25 cellular contexts compared by ENCODE assay signal in genomic region chr7:15954671-15955354, GRCh38.
A peak's percentile ranks its signal among the peaks of the same experiment; 100 is the strongest.
DNase-seq lines count a peak whose midpoint lies in the region; ATAC-seq, FAIRE-seq and TF ChIP-seq lines count a peak whose summit lies in the region.
"Had no signal": no experiment of that assay in that cellular context is flagged by ENCODE, and none has a peak within 500 bp of the region (broad histone marks: within the 10 kb centered on the region; RNA-seq: fewer than 3 reads in every experiment).

No MANE protein-coding gene starts in this region.

- TF ChIP-seq CTCF in left ventricle myocardium inferior (IDR thresholded peaks at IDR 0.05; ENCODE audit: borderline replicate concordance) = no peak
- TF ChIP-seq CTCF in cardiac fibroblast (IDR thresholded peaks at IDR 0.05; ENCODE audit: low read depth, low read length) = no peak
- TF ChIP-seq CTCF in tibial nerve (IDR thresholded peaks at IDR 0.05) = no peak
- no peak for TF ChIP-seq CTCF in pancreas (IDR thresholded peaks at IDR 0.05)

- ATAC-seq in left ventricle myocardium superior (peak; percentile 65), pancreas (no peak), HG03565 (IDR thresholded peaks at IDR 0.05; ENCODE audit: unreplicated experiment) (no peak), HG02763 (IDR thresholded peaks at IDR 0.05; ENCODE audit: unreplicated experiment) (no peak)
- ATAC-seq: PC-3 had no signal

- H2BK120ac ChIP-seq in mesenchymal stem cell (ENCODE audit: low read depth, low read length) = no peak overlapping the region

- no peak for TF ChIP-seq POLR2A in tibial nerve (IDR thresholded peaks at IDR 0.05)

- H3K14ac ChIP-seq in mesenchymal stem cell (ENCODE audit: low read length in 2 of 2) = no peak overlapping the region

- H3K4me2 ChIP-seq in mesenchymal stem cell (ENCODE audit: low read length, poor library complexity, severe bottlenecking) = no peak overlapping the region
- H3K4me2 ChIP-seq: BLaER1 had no signal

- H3K4me3 ChIP-seq in left ventricle myocardium inferior = no peak overlapping the region
- no peak overlapping the region for H3K4me3 ChIP-seq in cardiac fibroblast (replicated peaks in 1 of 2; ENCODE audit: low read depth in 2 of 2, low read length in 2 of 2)
- H3K4me3 ChIP-seq in mesenchymal stem cell (ENCODE audit: insufficient read depth in 1 of 2, low read depth in 1 of 2, low read length in 2 of 2) = peak overlapping the region in 1 of 2 experiments; percentile 60
- H3K4me3 ChIP-seq in tibial nerve = no peak overlapping the region
- no peak overlapping the region for H3K4me3 ChIP-seq in pancreas
- H3K4me3 ChIP-seq: BLaER1, MG63, SJSA1 had no signal

- H4K8ac ChIP-seq in mesenchymal stem cell (ENCODE audit: low read length) = no peak overlapping the region

- no peak overlapping the region for H3K27ac ChIP-seq in left ventricle myocardium inferior (replicated peaks)
- H3K27ac ChIP-seq in mesenchymal stem cell (ENCODE audit: low read length, poor library complexity, severe bottlenecking) = no peak overlapping the region
- H3K27ac ChIP-seq in tibial nerve = peak overlapping the region in 3 of 4 donors; percentile 5 to 53 (median 45)
- no peak overlapping the region for H3K27ac ChIP-seq in pancreas
- H3K27ac ChIP-seq: BLaER1, SJSA1 had no signal

- H3K18ac ChIP-seq in mesenchymal stem cell (ENCODE audit: low read depth in 1 of 2, low read length in 2 of 2) = no peak overlapping the region

- no peak overlapping the region for H2BK12ac ChIP-seq in mesenchymal stem cell (ENCODE audit: low read length in 2 of 2)

- no peak overlapping the region for H2BK5ac ChIP-seq in mesenchymal stem cell (ENCODE audit: low read depth, low read length, poor library complexity, severe bottlenecking)

- H2AFZ ChIP-seq in mesenchymal stem cell (ENCODE audit: low read depth, low read length) = no peak overlapping the region

- no peak for TF ChIP-seq EP300 in tibial nerve (IDR thresholded peaks at IDR 0.05)

- H3K4me1 ChIP-seq in left ventricle myocardium inferior (no peaks in the 10 kb centered on the region), mesenchymal stem cell (ENCODE audit: control insufficient read depth, insufficient read depth, low read depth, low read length) (no peaks in the 10 kb centered on the region), tibial nerve (no peaks in the 10 kb centered on the region), pancreas (no peaks in the 10 kb centered on the region)
- H3K4me1 ChIP-seq: BLaER1, SJSA1 had no signal

- no peak overlapping the region for H2AK5ac ChIP-seq in mesenchymal stem cell (ENCODE audit: low read length, severe bottlenecking)

- H3K27me3 ChIP-seq in left ventricle myocardium inferior (ENCODE audit: low read depth) = no peaks in the 10 kb centered on the region
- H3K27me3 ChIP-seq in mesenchymal stem cell (ENCODE audit: control insufficient read depth in 1 of 2, insufficient read depth in 1 of 2, low read length in 2 of 2) = no peaks in the 10 kb centered on the region
- H3K27me3 ChIP-seq in tibial nerve = no peaks in the 10 kb centered on the region
- H3K27me3 ChIP-seq in pancreas = no peaks in the 10 kb centered on the region
- H3K27me3 ChIP-seq: BLaER1, MG63, SJSA1 had no signal

- peak overlapping the region; percentile 72 for H3K9ac ChIP-seq in mesenchymal stem cell (ENCODE audit: low read length)
- H3K9ac ChIP-seq: BLaER1 had no signal

- no peak overlapping the region for H2BK15ac ChIP-seq in mesenchymal stem cell (ENCODE audit: low read depth, poor library complexity, severe bottlenecking)

- no peak for FAIRE-seq in pancreas (lab: Jason Lieb, UNC)
- FAIRE-seq: D721Med, GM19239, HTR-8/SVneo had no signal

- H4K91ac ChIP-seq in mesenchymal stem cell (ENCODE audit: low read length) = no peak overlapping the region

- H3K36me3 ChIP-seq in left ventricle myocardium inferior = no peaks in the 10 kb centered on the region
- no peaks in the 10 kb centered on the region for H3K36me3 ChIP-seq in mesenchymal stem cell (ENCODE audit: control insufficient read depth in 1 of 2, insufficient read depth in 2 of 2, low read depth in 1 of 2, low read length in 2 of 2)
- H3K36me3 ChIP-seq in tibial nerve = no peaks in the 10 kb centered on the region
- no peaks in the 10 kb centered on the region for H3K36me3 ChIP-seq in pancreas
- H3K36me3 ChIP-seq: BLaER1, MG63, SJSA1 had no signal

- DNase-seq in left ventricle myocardium superior (no peak), left ventricle myocardium inferior (no peak), cardiac fibroblast (ENCODE audit: low read depth in 2 of 2) (peak; percentile 11 to 49), mesenchymal stem cell (peak; percentile 36), tibial nerve (ENCODE audit: low spot score in 2 of 2) (peak in 1 of 2 donors; percentile 7), pancreas (no peak)
- DNase-seq: CD4-positive, CD25-positive, alpha-beta regulatory T cell; KBM-7; MG63; NCI-H1048; NCI-H1417; NCI-H1694; NCI-H2029 treated with DMSO at 0.1 percent for 48 hours; NCI-H446 treated with DMSO at 0.1 percent for 48 hours; NCI-H526; NCI-H82; NK-92 treated with Interleukin-12 subunit alpha and Interleukin-12 subunit beta, amount 100 ng/mL, for 24 hours; PC-3 had no signal

- intact Hi-C loops in left ventricle myocardium superior (cut with micrococcal nuclease) = no loop called here
- intact Hi-C loops in left ventricle myocardium inferior (cut with micrococcal nuclease) = no loop called here
- intact Hi-C loops in pancreas (cut with DNase I) = no loop called here

- no peaks in the 10 kb centered on the region for H3K79me1 ChIP-seq in mesenchymal stem cell (replicated peaks; ENCODE audit: low read length, poor library complexity, severe bottlenecking)

- WGBS in mesenchymal stem cell = 88% methylated on average over 1 of the region's 2 CpGs
- WGBS in tibial nerve, 2 donors = 50 to 62% methylated on average over 2 of the region's 2 CpGs
- WGBS in pancreas, 2 donors = 59 to 72% methylated on average over 2 of the region's 2 CpGs

- no peak overlapping the region for H3K23ac ChIP-seq in mesenchymal stem cell (ENCODE audit: low read length in 2 of 2)

- H3K9me3 ChIP-seq in left ventricle myocardium inferior (replicated peaks) (peaks cover 5% of the 10 kb centered on the region), mesenchymal stem cell (ENCODE audit: control insufficient read depth, low read length) (no peaks in the 10 kb centered on the region), tibial nerve (no peaks in the 10 kb centered on the region), pancreas (no peaks in the 10 kb centered on the region)
- H3K9me3 ChIP-seq: BLaER1, MG63, SJSA1 had no signal

- no peak overlapping the region for H3K4ac ChIP-seq in mesenchymal stem cell (ENCODE audit: low read depth in 1 of 2, low read length in 2 of 2)

Comparison
In these comparisons a context has a peak if more than half of its experiments do, and no peak if none do; other contexts are left out.
1. DNase-seq: peak in cardiac fibroblast (2 of 2) and mesenchymal stem cell (single experiment); none in left ventricle myocardium superior (single experiment), left ventricle myocardium inferior (single experiment) and pancreas (0 of 6).
2. H3K27ac ChIP-seq: peak in tibial nerve (3 of 4); none in left ventricle myocardium inferior (single experiment), mesenchymal stem cell (single experiment) and pancreas (0 of 4).